In the genomic region with DNA sequence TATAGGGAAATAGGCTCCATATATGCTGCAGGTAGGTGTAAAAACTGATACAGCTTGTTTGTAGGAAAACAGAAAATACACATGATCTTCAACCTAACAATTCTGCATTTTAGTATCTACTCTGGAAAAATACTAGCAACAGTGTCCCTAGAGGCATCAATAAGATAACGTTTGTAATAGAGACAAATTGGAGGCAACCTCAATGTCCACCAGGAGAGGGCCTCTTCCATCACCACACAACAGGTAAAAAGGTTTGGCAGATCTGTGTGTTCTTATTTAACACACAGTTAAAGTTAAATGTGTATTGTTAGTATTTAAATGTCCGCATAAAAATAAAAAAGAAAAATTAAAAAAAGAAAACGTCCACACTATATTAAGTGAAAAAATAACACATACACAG, we compare ENCODE assay signal across 8 cellular contexts. TPM values are rescaled to one million over a fixed set of nuclear protein-coding genes. Genes with fewer than 3 reads are reported as not detected.
DNase-seq lines count a peak whose midpoint lies in the region; ATAC-seq, FAIRE-seq and TF ChIP-seq lines count a peak whose summit lies in the region.

No MANE protein-coding gene starts in this region.

- 48 to 54% methylated on average over 3 of the region's 3 CpGs for WGBS in esophagus squamous epithelium, 2 donors
- 60 to 67% (median 63%) methylated on average over 3 of the region's 3 CpGs for WGBS in small intestine, 3 donors

- H3K4me3 ChIP-seq in BE2C (ENCODE audit: low read depth, low read length) = no peak overlapping the region
- H3K4me3 ChIP-seq in PC-3 (ENCODE audit: low read length) = no peak overlapping the region
- H3K4me3 ChIP-seq in esophagus squamous epithelium = no peak overlapping the region
- no peak overlapping the region for H3K4me3 ChIP-seq in kidney (ENCODE audit: low read length in 2 of 2)
- H3K4me3 ChIP-seq in small intestine (ENCODE audit: low read depth in 1 of 2, low read length in 2 of 2) = no peak overlapping the region

- in situ Hi-C loops in GM13977 (cut with MboI; ENCODE audit: low pct_unique_long_range_greater_than_20kb, low sequenced_read_pairs, unreplicated experiment) = no loop called here

- TF ChIP-seq CTCF in BE2C (IDR thresholded peaks at IDR 0.05; ENCODE audit: low read depth, low read length) (peak; percentile 65), GM13977 (IDR thresholded peaks at IDR 0.05; ENCODE audit: extremely low read depth, insufficient read depth, missing control alignments) (peak; percentile 45), PC-3 (conservative IDR thresholded peaks at IDR 0.05; ENCODE audit: low read depth, low read length) (peak; percentile 97), esophagus squamous epithelium (IDR thresholded peaks at IDR 0.05) (peak in 4 of 6 experiments; percentile 10 to 70 (median 42)), kidney (IDR thresholded peaks at IDR 0.05; ENCODE audit: borderline replicate concordance, extremely low read depth, insufficient read depth) (no peak)

- TF ChIP-seq POLR2A in esophagus squamous epithelium (IDR thresholded peaks at IDR 0.05) = no peak

- no peaks in the 10 kb centered on the region for H3K9me2 ChIP-seq in PC-3 (replicated peaks; ENCODE audit: low read length)

- H3K36me3 ChIP-seq in BE2C = peaks cover 21% of the 10 kb centered on the region
- H3K36me3 ChIP-seq in PC-3 (ENCODE audit: low read depth, low read length) = peaks cover 53% of the 10 kb centered on the region
- peaks cover 4 to 93% (median 11%) of the 10 kb centered on the region in 3 donors for H3K36me3 ChIP-seq in esophagus squamous epithelium
- H3K36me3 ChIP-seq in kidney (ENCODE audit: control insufficient read depth in 1 of 2, insufficient read depth in 2 of 2, low read length in 2 of 2) = peaks cover 27 to 34% of the 10 kb centered on the region in 2 donors
- peaks cover 2 to 11% of the 10 kb centered on the region in 2 donors for H3K36me3 ChIP-seq in small intestine (ENCODE audit: control insufficient read depth in 2 of 2, insufficient read depth in 2 of 2, low read length in 2 of 2)

- no peak for FAIRE-seq in kidney (lab: Jason Lieb, UNC)
- no peak for FAIRE-seq in small intestine (lab: Jason Lieb, UNC)

- H3K9ac ChIP-seq in PC-3 (ENCODE audit: low read length) = no peak overlapping the region
- H3K9ac ChIP-seq in kidney (ENCODE audit: low read length in 2 of 2) = no peak overlapping the region

- H3K9me3 ChIP-seq in BE2C (no peaks in the 10 kb centered on the region), PC-3 (ENCODE audit: low read length) (no peaks in the 10 kb centered on the region), esophagus squamous epithelium (no peaks in the 10 kb centered on the region), kidney (ENCODE audit: control insufficient read depth in 1 of 2, low read length in 2 of 2) (no peaks in the 10 kb centered on the region), small intestine (ENCODE audit: control insufficient read depth, low read depth) (no peaks in the 10 kb centered on the region)

- peaks cover 13% of the 10 kb centered on the region for H3K79me2 ChIP-seq in PC-3 (ENCODE audit: low read length)

- H3K27ac ChIP-seq in PC-3 (ENCODE audit: low read length) (no peak overlapping the region), esophagus squamous epithelium (no peak overlapping the region), kidney (ENCODE audit: low read depth in 2 of 2, low read length in 2 of 2) (no peak overlapping the region), small intestine (ENCODE audit: low read depth in 1 of 2, low read length in 1 of 2) (no peak overlapping the region)

- ATAC-seq in PC-3 (peak; percentile 86), GM19452 (IDR thresholded peaks at IDR 0.05; ENCODE audit: unreplicated experiment) (no peak)

- no TSS peak for BruUV-seq in PC-3 (replicated peaks; lab: Mats Ljungman, UMichigan)

- H3F3A ChIP-seq in PC-3 (ENCODE audit: low read length, unreplicated experiment) = peaks cover 6% of the 10 kb centered on the region

- intact Hi-C loops in PC-3 (cut with micrococcal nuclease) = loop anchor here (1.0 to 5.0 kb wide), 2 partner anchors 305 to 375 kb away; no protein-coding TSS in a partner anchor
- intact Hi-C loops in esophagus squamous epithelium (cut with DNase I) = no loop called here
- intact Hi-C loops in kidney (cut with DNase I) = no loop called here

- no peaks in the 10 kb centered on the region for H3K4me1 ChIP-seq in BE2C
- peaks cover 7% of the 10 kb centered on the region for H3K4me1 ChIP-seq in PC-3 (ENCODE audit: insufficient read depth, low read length)
- peaks cover 3 to 13% (median 7%) of the 10 kb centered on the region in 3 donors for H3K4me1 ChIP-seq in esophagus squamous epithelium
- peaks cover 8 to 9% of the 10 kb centered on the region in 2 donors for H3K4me1 ChIP-seq in kidney (ENCODE audit: control insufficient read depth in 1 of 2, insufficient read depth in 1 of 2, low read depth in 1 of 2, low read length in 2 of 2)
- peaks cover 2 to 3% of the 10 kb centered on the region in 2 donors for H3K4me1 ChIP-seq in small intestine (ENCODE audit: control insufficient read depth in 2 of 2, insufficient read depth in 1 of 2, low read depth in 1 of 2, low read length in 1 of 2)

- H3K4me2 ChIP-seq in PC-3 (ENCODE audit: low read length) = no peak overlapping the region

- DNase-seq in BE2C (peak; percentile 28), GM13977 (ENCODE audit: low spot score) (no peak), PC-3 (peak; percentile 84), esophagus squamous epithelium (lab: John Stamatoyannopoulos, UW) (no peak), kidney (no peak), small intestine (no peak), nucleus accumbens (lab: John Stamatoyannopoulos, UW) (no peak)

- no peaks in the 10 kb centered on the region for H3K27me3 ChIP-seq in BE2C
- H3K27me3 ChIP-seq in PC-3 (ENCODE audit: low read length) = no peaks in the 10 kb centered on the region
- H3K27me3 ChIP-seq in esophagus squamous epithelium = no peaks in the 10 kb centered on the region
- no peaks in the 10 kb centered on the region for H3K27me3 ChIP-seq in small intestine (ENCODE audit: control insufficient read depth in 2 of 2, insufficient read depth in 2 of 2, low read length in 2 of 2)

- H2AFZ ChIP-seq in PC-3 (ENCODE audit: low read length) = no peak overlapping the region

- POLR2A ChIA-PET in PC-3 (lab: Charles Lee; ENCODE audit: unreplicated experiment) = no interaction called here

- H4K20me1 ChIP-seq in PC-3 (ENCODE audit: low read length) = no peaks in the 10 kb centered on the region

- CTCF ChIA-PET in PC-3 (lab: Charles Lee) = no interaction called here

RNA-seq across cellular contexts. Expression of gene EIF2D, which starts 5.4 kb away (rescaled TPM):
- polyA plus RNA-seq in BE2C (2012; ENCODE audit: insufficient read depth, insufficient read length, low read depth) = 24.4 TPM
- total RNA-seq in PC-3 (2014; rRNA removed) (107 and 110 TPM in 2 replicates), esophagus squamous epithelium (10 to 100 TPM; 26.8 to 54.4 (median 42.2) TPM), kidney (45.1 TPM)
- polyA plus RNA-seq in kidney (ENCODE audit: insufficient read depth, low read depth, low replicate concordance) (44.5 TPM), small intestine (10 to 100 TPM; 21.6 to 40.8 (median 22.6) TPM)

RNA-seq across cellular contexts. Expression of gene DYRK3, which starts 28.5 kb away (rescaled TPM):
- 3.3 TPM for polyA plus RNA-seq in BE2C (2012; ENCODE audit: insufficient read depth, insufficient read length, low read depth)
- total RNA-seq in PC-3 (2014; rRNA removed) = 12.1 and 14.1 TPM in 2 replicates
- total RNA-seq in esophagus squamous epithelium = 1 to 10 TPM; 2.5 to 9.1 (median 4.0) TPM
- total RNA-seq in kidney = 12.7 TPM
- polyA plus RNA-seq in kidney (ENCODE audit: insufficient read depth, low read depth, low replicate concordance) = 3.5 TPM
- polyA plus RNA-seq in small intestine = 1 to 10 TPM in 1 of 3 donors, under 1 TPM in 2; 0.45 to 1.7 (median 0.54) TPM

Comparison
In these comparisons a context has a peak if more than half of its experiments do, and no peak if none do; other contexts are left out.
1. DNase-seq: peak in BE2C (single experiment) and PC-3 (single experiment); none in GM13977 (single experiment), esophagus squamous epithelium (single experiment), kidney (single experiment), small intestine (single experiment) and nucleus accumbens (0 of 56).